12 cellular contexts compared by ENCODE assay signal in the genomic region with DNA sequence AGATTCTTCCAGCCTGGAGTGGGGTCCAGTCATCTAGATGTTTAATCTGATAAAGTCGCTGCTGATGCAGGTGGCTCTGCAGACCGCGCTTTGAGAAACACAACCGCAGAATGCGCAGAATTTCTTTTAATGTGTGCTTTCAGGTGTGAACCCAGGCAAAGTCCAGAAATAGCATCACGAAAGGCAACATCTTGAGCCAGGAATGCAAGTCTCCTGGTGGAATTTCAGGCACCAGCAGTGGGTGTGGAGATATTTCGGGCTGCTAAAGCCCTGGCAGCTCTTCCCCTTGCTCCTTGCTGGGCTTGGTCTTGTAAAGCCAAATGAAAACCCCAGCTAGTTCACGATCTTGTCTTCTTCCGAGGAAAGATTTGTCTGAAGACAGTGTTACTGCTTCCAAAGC.
DNase-seq lines count a peak whose midpoint lies in the region; ATAC-seq and TF ChIP-seq lines count a peak whose summit lies in the region.
"Had no signal": no experiment of that assay in that cellular context is flagged by ENCODE, and none has a peak within 500 bp of the region (broad histone marks: within the 10 kb centered on the region; RNA-seq: fewer than 3 reads in every experiment).

No MANE protein-coding gene starts in this region.

- H3K27me3 Mint-ChIP-seq in immature natural killer cell (ENCODE audit: low read depth in 3 of 3): peaks cover 0 to 5% (median 3%) of the 10 kb centered on the region in 3 donors

- H3K4me1 Mint-ChIP-seq in immature natural killer cell: no peaks in the 10 kb centered on the region

- TF ChIP-seq CTCF in gastroesophageal sphincter (IDR thresholded peaks at IDR 0.05) (no peak), ovary (IDR thresholded peaks at IDR 0.05) (no peak)

- peaks cover 0 to 16% (median 0%) of the 10 kb centered on the region in 3 donors for H3K4me1 ChIP-seq in gastroesophageal sphincter
- H3K4me1 ChIP-seq in ovary (ENCODE audit: insufficient read depth): peaks cover 1% of the 10 kb centered on the region
- no peaks in the 10 kb centered on the region for H3K4me1 ChIP-seq in aorta (ENCODE audit: control insufficient read depth in 1 of 2, insufficient read depth in 2 of 2, low read length in 2 of 2)
- H3K4me1 ChIP-seq: adrenal gland had no signal

- H3K27ac ChIP-seq in gastroesophageal sphincter: peak overlapping the region in 3 of 4 donors; percentile 62 to 77 (median 65)
- peak overlapping the region in 1 of 2 donors; percentile 47 for H3K27ac ChIP-seq in ovary
- H3K27ac ChIP-seq in aorta (ENCODE audit: low read depth in 1 of 2, low read length in 2 of 2): peak overlapping the region in 1 of 2 donors; percentile 68

- no peaks in the 10 kb centered on the region for H3K9me3 ChIP-seq in gastroesophageal sphincter
- no peaks in the 10 kb centered on the region for H3K9me3 ChIP-seq in ovary
- H3K9me3 ChIP-seq in aorta (ENCODE audit: control insufficient read depth, low read length): no peaks in the 10 kb centered on the region
- H3K9me3 ChIP-seq: adrenal gland had no signal

- peak; percentile 51 for ATAC-seq in Right ventricle myocardium inferior
- ATAC-seq in gastroesophageal sphincter: no peak
- ATAC-seq in aorta (ENCODE audit: low FRiP score): peak; percentile 23
- ATAC-seq in HG03521 (IDR thresholded peaks at IDR 0.05; ENCODE audit: unreplicated experiment): no peak
- ATAC-seq: stimulated activated naive CD8-positive, alpha-beta T cell treated with anti-CD3 and anti-CD28 coated beads, Interleukin-15, Interleukin-2, amounts not matched to agents 100 U/mL and 50 U/mL, for 24 hours had no signal

- TF ChIP-seq POLR2A in gastroesophageal sphincter (IDR thresholded peaks at IDR 0.05) (no peak), ovary (IDR thresholded peaks at IDR 0.05) (no peak)

- H3K4me3 Mint-ChIP-seq in immature natural killer cell: no peak overlapping the region

- no peak for DNase-seq in Right ventricle myocardium inferior (ENCODE audit: missing footprints)
- no peak for DNase-seq in cardiac septum (ENCODE audit: low spot score)
- no peak for DNase-seq in ovary
- DNase-seq in aorta: no peak
- DNase-seq in NCI-H2171 (lab: John Stamatoyannopoulos, UW): no peak
- DNase-seq in immature natural killer cell: no peak
- DNase-seq: GF-D8; NCI-H510A treated with DMSO at 0.1 percent for 48 hours; stimulated activated naive CD8-positive, alpha-beta T cell treated with anti-CD3 and anti-CD28 coated beads, Interleukin-15, Interleukin-2, amounts not matched to agents 100 U/mL and 50 U/mL, for 24 hours had no signal

- no peaks in the 10 kb centered on the region for H3K36me3 ChIP-seq in gastroesophageal sphincter
- H3K36me3 ChIP-seq in ovary: no peaks in the 10 kb centered on the region
- no peaks in the 10 kb centered on the region for H3K36me3 ChIP-seq in aorta (ENCODE audit: control insufficient read depth in 1 of 2, insufficient read depth in 2 of 2, low read length in 1 of 2)
- H3K36me3 ChIP-seq: adrenal gland had no signal

- intact Hi-C loops in Right ventricle myocardium inferior (cut with DNase I) (loop anchor here (5.0 kb wide), 1 partner anchor 44 kb away; no protein-coding TSS in a partner anchor), cardiac septum (cut with DNase I) (loop anchor here (1.0 kb wide), 1 partner anchor 41 kb away; no protein-coding TSS in a partner anchor), ovary (cut with DNase I) (no loop called here), aorta (cut with DNase I) (no loop called here)

- no peak overlapping the region for H3K27ac Mint-ChIP-seq in immature natural killer cell

- H3K9me3 Mint-ChIP-seq in immature natural killer cell: peaks cover 0 to 2% (median 0%) of the 10 kb centered on the region in 6 donors

- H3K27me3 ChIP-seq in gastroesophageal sphincter: no peaks in the 10 kb centered on the region
- H3K27me3 ChIP-seq in ovary: no peaks in the 10 kb centered on the region
- peaks cover 0 to 1% of the 10 kb centered on the region in 2 donors for H3K27me3 ChIP-seq in aorta (ENCODE audit: control insufficient read depth in 1 of 2, insufficient read depth in 2 of 2, low read length in 1 of 2)
- H3K27me3 ChIP-seq: adrenal gland had no signal

- no peaks in the 10 kb centered on the region for H3K36me3 Mint-ChIP-seq in immature natural killer cell

- 29 to 42% methylated on average over 3 to 9 of the region's 9 CpGs for WGBS in gastroesophageal sphincter (ENCODE audit: low coverage in 1 of 2), 2 donors
- 48 to 56% (median 54%) methylated on average over 9 of the region's 9 CpGs for WGBS in ovary, 3 donors
- WGBS in aorta, 2 donors: 43 to 44% methylated on average over 9 of the region's 9 CpGs

- TF ChIP-seq EP300 in gastroesophageal sphincter (IDR thresholded peaks at IDR 0.05): no peak
- no peak for TF ChIP-seq EP300 in ovary (IDR thresholded peaks at IDR 0.05)

- H3K4me3 ChIP-seq in gastroesophageal sphincter: peak overlapping the region; percentile 3 to 44
- H3K4me3 ChIP-seq in ovary: peak overlapping the region; percentile 2
- peak overlapping the region in 1 of 2 donors; percentile 8 for H3K4me3 ChIP-seq in aorta (ENCODE audit: low read length in 2 of 2)

Comparison
In these comparisons a context has a peak if more than half of its experiments do, and no peak if none do; other contexts are left out.
1. ATAC-seq: peak in Right ventricle myocardium inferior (single experiment) and aorta (single experiment); none in gastroesophageal sphincter (single experiment) and HG03521 (single experiment).
2. intact Hi-C loops: an anchor here in Right ventricle myocardium inferior (5.0 kb wide) and cardiac septum (1.0 kb wide); none called in ovary and aorta.